In the genomic region with DNA sequence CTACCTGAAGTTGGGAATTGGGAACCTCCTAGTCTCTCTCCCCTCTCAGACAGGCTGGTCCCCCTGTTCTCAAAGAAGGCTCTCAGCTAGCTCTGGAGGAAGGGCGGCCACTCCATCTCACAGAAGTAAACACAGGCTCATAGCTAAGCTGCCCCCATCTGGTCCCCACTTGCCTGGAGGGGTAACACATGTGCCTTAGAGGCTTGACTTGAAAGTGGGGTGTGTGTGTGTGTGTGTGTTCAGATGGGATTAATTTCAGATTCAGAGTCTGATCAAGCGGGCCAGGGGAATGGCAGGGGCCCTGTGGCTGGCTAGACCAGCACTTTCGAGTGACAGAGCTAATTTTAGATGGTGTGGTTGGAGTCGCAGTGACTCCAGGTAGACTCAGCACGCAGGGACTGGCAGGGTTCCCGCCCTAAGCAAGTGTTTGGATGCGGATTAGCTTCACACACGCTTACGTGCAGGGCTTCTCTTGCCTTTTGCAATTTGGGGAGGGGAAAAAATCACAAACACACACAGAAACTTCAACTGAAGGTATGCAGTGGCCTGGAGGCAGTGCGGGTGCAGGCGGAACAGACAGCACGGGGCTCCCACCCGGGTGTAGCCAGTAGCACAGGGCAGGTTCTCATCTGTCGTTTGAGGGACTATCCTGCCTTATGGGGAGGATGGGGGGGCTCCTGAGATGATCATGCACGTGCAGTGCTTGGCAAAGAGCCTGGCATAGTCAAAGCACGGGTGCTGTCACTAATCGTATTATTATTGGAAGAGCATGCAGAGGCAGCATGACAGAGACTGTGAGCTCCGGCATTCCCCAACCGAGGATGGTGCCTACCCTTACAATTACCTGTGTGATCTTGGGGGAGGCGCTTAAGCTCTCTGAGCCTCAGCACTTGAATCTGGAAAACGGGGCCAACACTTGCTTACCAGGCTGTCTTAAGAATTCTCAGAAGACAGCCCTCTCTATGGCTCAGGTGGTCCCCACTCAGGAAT, we compare ENCODE assay signal across 12 cellular contexts. TPM values are rescaled to one million over a fixed set of nuclear protein-coding genes. Genes with fewer than 3 reads are reported as not detected.
DNase-seq lines count a peak whose midpoint lies in the region; ATAC-seq, FAIRE-seq and TF ChIP-seq lines count a peak whose summit lies in the region.
"Had no signal": no experiment of that assay in that cellular context is flagged by ENCODE, and none has a peak within 500 bp of the region (broad histone marks: within the 10 kb centered on the region; RNA-seq: fewer than 3 reads in every experiment).

No MANE protein-coding gene starts in this region.

- H3K4me1 ChIP-seq in esophagus muscularis mucosa, result peaks cover 62 to 91% (median 79%) of the 10 kb centered on the region in 4 donors
- peaks cover 28 to 36% (median 34%) of the 10 kb centered on the region in 3 donors for H3K4me1 ChIP-seq in pancreas

- FAIRE-seq in pancreas (lab: Jason Lieb, UNC), result no peak

- DNase-seq in D341Med (ENCODE audit: low spot score) (peak; percentile 63), NCI-H69 (lab: John Stamatoyannopoulos, UW) (peak; percentile 85), esophagus muscularis mucosa (ENCODE audit: extremely low spot score) (no peak), pancreas (peak in 4 of 6 donors; percentile 15 to 46 (median 36)), islet precursor cell (no peak), COLO829 (ENCODE audit: low spot score) (no peak), SW 1271 (lab: John Stamatoyannopoulos, UW) (no peak)
- DNase-seq: activated CD4-positive, alpha-beta T cell treated with anti-CD3 and anti-CD28 coated beads for 1 hour; CD4-positive, alpha-beta memory T cell; stimulated activated CD8-positive, alpha-beta memory T cell treated with anti-CD3 and anti-CD28 coated beads, Interleukin-4, amount 100 ng/mL, for 48 hours had no signal

- WGBS in esophagus muscularis mucosa, result 70% methylated on average over 17 of the region's 21 CpGs
- whole genome bisulfite sequencing in pancreas, 2 donors, result 74 to 80% methylated on average over 21 of the region's 21 CpGs

- H3K27ac ChIP-seq in esophagus muscularis mucosa (replicated peaks in 1 of 4) (peak overlapping the region; percentile 70 to 78 (median 74)), pancreas (peak overlapping the region in 2 of 4 donors; percentile 37 to 64)

- H3K36me3 ChIP-seq in esophagus muscularis mucosa (no peaks in the 10 kb centered on the region), pancreas (no peaks in the 10 kb centered on the region)

- H3K4me3 ChIP-seq in esophagus muscularis mucosa (no peak overlapping the region), pancreas (no peak overlapping the region)

- H3K9me3 ChIP-seq in esophagus muscularis mucosa (no peaks in the 10 kb centered on the region), pancreas (no peaks in the 10 kb centered on the region)

- no peaks in the 10 kb centered on the region for H3K27me3 ChIP-seq in esophagus muscularis mucosa
- no peaks in the 10 kb centered on the region for H3K27me3 ChIP-seq in pancreas

- TF ChIP-seq CTCF in esophagus muscularis mucosa (IDR thresholded peaks at IDR 0.05) (no peak), pancreas (IDR thresholded peaks at IDR 0.05) (no peak)

- TF ChIP-seq POLR2A in esophagus muscularis mucosa (IDR thresholded peaks at IDR 0.05; ENCODE audit: low read depth), result no peak

- ATAC-seq in pancreas (no peak), HG03342 (IDR thresholded peaks at IDR 0.05; ENCODE audit: unreplicated experiment) (no peak)

- TF ChIP-seq EP300 in esophagus muscularis mucosa (IDR thresholded peaks at IDR 0.05), result no peak

- intact Hi-C loops in esophagus muscularis mucosa (cut with DNase I) (no loop called here), pancreas (cut with DNase I) (no loop called here)

RNA-seq across cellular contexts. Expression of a gene that starts 1.3 kb away (rescaled TPM):
- total RNA-seq in esophagus muscularis mucosa, result 1 to 10 TPM in 1 of 4 donors, under 1 TPM in 1, not detected in 2; 0.40 to 1.2 TPM
- 1 to 10 TPM; 1.2 to 3.0 (median 1.6) TPM for total RNA-seq in pancreas
- 1 to 10 TPM; 2.9 to 8.3 TPM for polyA plus RNA-seq in pancreas
- total RNA-seq: CD4-positive, alpha-beta memory T cell; mononuclear cell had no signal
- polyA plus RNA-seq: CD4-positive, alpha-beta memory T cell had no signal

Comparison
In these comparisons a context has a peak if more than half of its experiments do, and no peak if none do; other contexts are left out.
1. DNase-seq: peak in D341Med (single experiment), NCI-H69 (single experiment) and pancreas (4 of 6); none in esophagus muscularis mucosa (single experiment), islet precursor cell (single experiment), COLO829 (single experiment) and SW 1271 (0 of 2).